In the genomic region with DNA sequence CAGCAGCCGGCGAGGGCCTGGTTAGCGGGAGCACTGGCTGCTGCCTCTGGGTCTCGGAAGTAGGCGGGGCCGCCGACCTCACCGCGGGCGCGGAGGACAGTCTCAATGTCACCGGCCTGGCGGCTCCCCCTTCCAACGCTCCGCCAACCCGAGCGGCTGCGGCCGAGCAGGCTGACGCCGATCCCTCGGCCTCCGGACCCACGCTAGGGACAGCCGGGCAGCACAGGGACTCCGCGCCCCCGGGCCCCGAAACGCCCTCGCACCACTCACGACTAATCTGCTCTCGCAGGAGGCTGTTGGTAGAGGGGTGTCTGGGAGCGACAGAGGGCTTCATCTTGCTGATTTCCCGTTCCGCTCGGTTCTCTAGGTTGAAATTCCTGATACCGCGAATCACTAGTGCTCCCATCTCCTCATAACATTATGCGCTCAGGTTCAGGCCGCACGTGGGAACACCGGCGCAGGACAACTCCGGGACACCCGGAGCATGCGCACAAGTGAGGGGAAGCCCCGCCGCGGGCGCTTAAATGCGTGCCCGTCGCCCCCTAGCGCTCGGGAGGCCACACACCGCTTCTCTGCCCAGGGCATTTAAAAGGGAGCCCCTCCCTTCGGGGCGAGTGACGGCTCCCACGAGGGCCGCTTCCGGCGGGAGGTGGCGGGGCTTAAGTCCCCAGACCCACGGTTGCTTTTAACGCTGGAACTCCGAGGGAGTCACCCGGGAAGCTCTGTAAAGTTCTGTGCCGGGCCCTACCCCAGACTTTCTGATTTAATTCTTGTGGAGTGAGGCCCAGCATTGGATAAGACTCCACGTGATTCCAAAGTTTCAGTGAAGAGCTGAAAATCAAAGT, we compare ENCODE assay signal across 8 cellular contexts. TPM values are rescaled to one million over a fixed set of nuclear protein-coding genes. Genes with fewer than 3 reads are reported as not detected.
DNase-seq lines count a peak whose midpoint lies in the region; ATAC-seq and TF ChIP-seq lines count a peak whose summit lies in the region.

A gene (minus strand): TSS at position 496 of the 845 bp plus-strand sequence. CDS start 90 bp downstream, at position 406.

- H3K27me3 Mint-ChIP-seq in activated T-helper 17 cell treated with anti-CD3 and anti-CD28 coated beads, Interleukin-2, amount 50 U/mL, for 72 hours, result peaks cover 13% of the 10 kb centered on the region
- H3K27me3 Mint-ChIP-seq in natural killer cell treated with Interleukin-12 subunit alpha and Interleukin-12 subunit beta and Interleukin-15 and Interleukin-18, amount 100 ng/mL, for 72 hours, result peaks cover 12% of the 10 kb centered on the region in 2 donors

- H3K4me3 ChIP-seq in fibroblast of mammary gland (ENCODE audit: control insufficient read depth, low read depth, low read length), result peak within 1 kb of the TSS; percentile 93

- no peaks in the 10 kb centered on the region for H3K9me3 Mint-ChIP-seq in activated T-helper 17 cell treated with anti-CD3 and anti-CD28 coated beads, Interleukin-2, amount 50 U/mL, for 72 hours
- no peaks in the 10 kb centered on the region for H3K9me3 Mint-ChIP-seq in natural killer cell treated with Interleukin-12 subunit alpha and Interleukin-12 subunit beta and Interleukin-15 and Interleukin-18, amount 100 ng/mL, for 72 hours

- peaks cover 18% of the 10 kb centered on the region for H3K4me1 Mint-ChIP-seq in activated T-helper 17 cell treated with anti-CD3 and anti-CD28 coated beads, Interleukin-2, amount 50 U/mL, for 72 hours
- H3K4me1 Mint-ChIP-seq in natural killer cell treated with Interleukin-12 subunit alpha and Interleukin-12 subunit beta and Interleukin-15 and Interleukin-18, amount 100 ng/mL, for 72 hours (ENCODE audit: low read depth in 2 of 2), result peaks cover 9 to 20% of the 10 kb centered on the region in 2 donors

- DNase-seq in ELF-1 (ENCODE audit: low read depth, low spot score), result peak; percentile 96
- DNase-seq in GOT3 (lab: John Stamatoyannopoulos, UW), result peak; percentile 75
- peak; percentile 94 for DNase-seq in RPMI8226
- peak; percentile 89 for DNase-seq in fibroblast of mammary gland (ENCODE audit: low read depth)
- DNase-seq in natural killer cell treated with Interleukin-12 subunit alpha and Interleukin-12 subunit beta and Interleukin-15 and Interleukin-18, amount 100 ng/mL, for 72 hours (ENCODE audit: low spot score), result peak; percentile 97
- peak; percentile 97 for DNase-seq in stimulated activated naive CD8-positive, alpha-beta T cell treated with anti-CD3 and anti-CD28 coated beads, Interleukin-15, Interleukin-2, amounts not matched to agents 100 U/mL and 50 U/mL, for 24 hours

- peaks cover 6% of the 10 kb centered on the region for H3K36me3 Mint-ChIP-seq in activated T-helper 17 cell treated with anti-CD3 and anti-CD28 coated beads, Interleukin-2, amount 50 U/mL, for 72 hours (ENCODE audit: low read depth)
- peaks cover 6% of the 10 kb centered on the region for H3K36me3 Mint-ChIP-seq in natural killer cell treated with Interleukin-12 subunit alpha and Interleukin-12 subunit beta and Interleukin-15 and Interleukin-18, amount 100 ng/mL, for 72 hours

- peak; percentile 93 for TF ChIP-seq CTCF in LNCAP (IDR thresholded peaks at IDR 0.05)
- TF ChIP-seq CTCF in fibroblast of mammary gland (conservative IDR thresholded peaks at IDR 0.05; ENCODE audit: control insufficient read depth, insufficient read depth, low read depth, low read length), result peak; percentile 73

- peak within 1 kb of the TSS; percentile 86 for H3K4me3 Mint-ChIP-seq in activated T-helper 17 cell treated with anti-CD3 and anti-CD28 coated beads, Interleukin-2, amount 50 U/mL, for 72 hours
- peak within 1 kb of the TSS; percentile 94 for H3K4me3 Mint-ChIP-seq in natural killer cell treated with Interleukin-12 subunit alpha and Interleukin-12 subunit beta and Interleukin-15 and Interleukin-18, amount 100 ng/mL, for 72 hours

- peak within 1 kb of the TSS; percentile 82 for H3K27ac Mint-ChIP-seq in activated T-helper 17 cell treated with anti-CD3 and anti-CD28 coated beads, Interleukin-2, amount 50 U/mL, for 72 hours
- peak within 1 kb of the TSS; percentile 92 to 99 for H3K27ac Mint-ChIP-seq in natural killer cell treated with Interleukin-12 subunit alpha and Interleukin-12 subunit beta and Interleukin-15 and Interleukin-18, amount 100 ng/mL, for 72 hours

- peak; percentile 90 for ATAC-seq in activated T-helper 17 cell treated with anti-CD3 and anti-CD28 coated beads, Interleukin-2, amount 50 U/mL, for 72 hours (replicated peaks)
- peak; percentile 97 to 98 for ATAC-seq in natural killer cell treated with Interleukin-12 subunit alpha and Interleukin-12 subunit beta and Interleukin-15 and Interleukin-18, amount 100 ng/mL, for 72 hours
- peak; percentile 97 for ATAC-seq in stimulated activated naive CD8-positive, alpha-beta T cell treated with anti-CD3 and anti-CD28 coated beads, Interleukin-15, Interleukin-2, amounts not matched to agents 100 U/mL and 50 U/mL, for 24 hours

RNA-seq across cellular contexts. Expression of the gene that starts here (rescaled TPM):
- total RNA-seq in activated T-helper 17 cell treated with anti-CD3 and anti-CD28 coated beads, Interleukin-2, amount 50 U/mL, for 72 hours, result 10 to 100 TPM; 20.2 to 44.1 TPM
- total RNA-seq in natural killer cell treated with Interleukin-12 subunit alpha and Interleukin-12 subunit beta and Interleukin-15 and Interleukin-18, amount 100 ng/mL, for 72 hours, result 10 to 100 TPM; 39.0 to 67.7 TPM

Comparison
In these comparisons a context has a peak if more than half of its experiments do, and no peak if none do; other contexts are left out.
1. Peak in every context shown above with its lines: DNase-seq, ATAC-seq and H3K4me3 ChIP-seq.